ENCODE assay signal across 1 cellular context in the genomic region with DNA sequence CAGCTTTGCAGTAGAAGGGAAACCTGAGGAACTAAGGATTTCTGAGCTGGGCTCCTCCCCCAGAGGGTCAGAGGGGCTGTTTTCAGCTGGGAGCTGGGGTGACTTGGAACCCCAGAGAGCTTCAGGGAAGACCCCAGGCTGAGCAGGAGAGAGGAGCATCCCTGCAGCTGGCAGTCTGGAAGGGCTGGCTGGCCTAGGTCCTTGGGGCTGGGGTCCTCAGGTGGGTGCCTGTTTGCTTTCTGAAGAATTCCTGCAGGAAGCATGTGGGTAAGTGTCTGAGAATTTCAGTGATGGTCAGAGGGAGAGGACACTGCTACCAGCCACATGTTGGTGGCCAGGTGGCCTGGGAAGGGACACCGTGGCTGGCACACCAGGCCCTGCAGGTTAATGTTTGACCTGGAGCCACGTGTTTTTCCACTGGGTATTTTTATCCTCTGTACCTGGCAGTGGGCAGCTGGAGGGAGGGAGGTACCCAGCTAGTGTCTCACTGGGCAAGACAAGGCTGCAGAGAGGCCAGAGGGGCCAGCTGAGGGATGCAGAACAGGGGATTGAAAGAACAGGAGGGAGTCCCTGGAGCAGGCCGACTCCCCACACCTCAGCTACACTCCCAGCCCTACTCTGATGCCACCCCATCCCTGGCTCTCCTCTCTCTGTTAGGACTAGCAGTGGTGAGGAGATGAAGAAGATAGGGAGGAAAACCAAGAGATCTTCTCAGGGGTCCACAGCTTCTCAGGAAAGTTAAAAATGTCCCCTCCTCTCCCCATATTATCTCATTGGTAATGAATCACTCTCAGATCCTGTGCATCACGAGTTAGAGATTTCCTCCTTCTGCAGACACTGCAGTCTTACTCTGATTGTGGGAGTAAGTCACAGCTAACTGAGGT.
TF ChIP-seq lines count a peak whose summit lies in the region.

No MANE protein-coding gene starts in this region.

TF ChIP-seq in HepG2, 621 proteins besides CTCF, POLR2A, EP300 and RAD21 (continued from another document and continues in another):
- TF ChIP-seq, protein P1, sequence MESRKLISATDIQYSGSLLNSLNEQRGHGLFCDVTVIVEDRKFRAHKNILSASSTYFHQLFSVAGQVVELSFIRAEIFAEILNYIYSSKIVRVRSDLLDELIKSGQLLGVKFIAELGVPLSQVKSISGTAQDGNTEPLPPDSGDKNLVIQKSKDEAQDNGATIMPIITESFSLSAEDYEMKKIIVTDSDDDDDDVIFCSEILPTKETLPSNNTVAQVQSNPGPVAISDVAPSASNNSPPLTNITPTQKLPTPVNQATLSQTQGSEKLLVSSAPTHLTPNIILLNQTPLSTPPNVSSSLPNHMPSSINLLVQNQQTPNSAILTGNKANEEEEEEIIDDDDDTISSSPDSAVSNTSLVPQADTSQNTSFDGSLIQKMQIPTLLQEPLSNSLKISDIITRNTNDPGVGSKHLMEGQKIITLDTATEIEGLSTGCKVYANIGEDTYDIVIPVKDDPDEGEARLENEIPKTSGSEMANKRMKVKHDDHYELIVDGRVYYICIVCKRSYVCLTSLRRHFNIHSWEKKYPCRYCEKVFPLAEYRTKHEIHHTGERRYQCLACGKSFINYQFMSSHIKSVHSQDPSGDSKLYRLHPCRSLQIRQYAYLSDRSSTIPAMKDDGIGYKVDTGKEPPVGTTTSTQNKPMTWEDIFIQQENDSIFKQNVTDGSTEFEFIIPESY (CRISPR knock-in tag; IDR thresholded peaks at IDR 0.05) = no peak
- TF ChIP-seq HIVEP1 (CRISPR knock-in tag; IDR thresholded peaks at IDR 0.05) (no peak), SMAD3 (CRISPR knock-in tag; IDR thresholded peaks at IDR 0.05) (no peak), SIX1 (CRISPR knock-in tag; IDR thresholded peaks at IDR 0.05; ENCODE audit: borderline replicate concordance) (no peak), ZNF317 (CRISPR knock-in tag; IDR thresholded peaks at IDR 0.05) (no peak), ZKSCAN8 (CRISPR knock-in tag; IDR thresholded peaks at IDR 0.05; ENCODE audit: borderline replicate concordance) (no peak), KAT7 (CRISPR knock-in tag; IDR thresholded peaks at IDR 0.05; ENCODE audit: borderline replicate concordance) (no peak), ZNF816 (CRISPR knock-in tag; IDR thresholded peaks at IDR 0.05; ENCODE audit: borderline replicate concordance) (no peak), ZNF547 (CRISPR knock-in tag; IDR thresholded peaks at IDR 0.05) (no peak), ZNF782 (CRISPR knock-in tag; IDR thresholded peaks at IDR 0.05; ENCODE audit: borderline replicate concordance) (peak; percentile 63), ZNF549 (CRISPR knock-in tag; IDR thresholded peaks at IDR 0.05) (no peak), ZNF296 (CRISPR knock-in tag; conservative IDR thresholded peaks at IDR 0.05) (no peak), ZNF768 (CRISPR knock-in tag; IDR thresholded peaks at IDR 0.05) (no peak), ZFP90 (CRISPR knock-in tag; IDR thresholded peaks at IDR 0.05; ENCODE audit: borderline replicate concordance) (no peak), ZNF331 (CRISPR knock-in tag; IDR thresholded peaks at IDR 0.05) (no peak), ZFAT (CRISPR knock-in tag; conservative IDR thresholded peaks at IDR 0.05) (no peak), CENPT (CRISPR knock-in tag; IDR thresholded peaks at IDR 0.05; ENCODE audit: low read depth) (no peak), DNMT1 (CRISPR knock-in tag; IDR thresholded peaks at IDR 0.05) (peak; percentile 58; the same call in 1 of the 2 replicates), ZNF354B (CRISPR knock-in tag; IDR thresholded peaks at IDR 0.05) (no peak), ZNF326 (CRISPR knock-in tag; IDR thresholded peaks at IDR 0.05; ENCODE audit: borderline replicate concordance) (no peak)
- TF ChIP-seq, protein P2, sequence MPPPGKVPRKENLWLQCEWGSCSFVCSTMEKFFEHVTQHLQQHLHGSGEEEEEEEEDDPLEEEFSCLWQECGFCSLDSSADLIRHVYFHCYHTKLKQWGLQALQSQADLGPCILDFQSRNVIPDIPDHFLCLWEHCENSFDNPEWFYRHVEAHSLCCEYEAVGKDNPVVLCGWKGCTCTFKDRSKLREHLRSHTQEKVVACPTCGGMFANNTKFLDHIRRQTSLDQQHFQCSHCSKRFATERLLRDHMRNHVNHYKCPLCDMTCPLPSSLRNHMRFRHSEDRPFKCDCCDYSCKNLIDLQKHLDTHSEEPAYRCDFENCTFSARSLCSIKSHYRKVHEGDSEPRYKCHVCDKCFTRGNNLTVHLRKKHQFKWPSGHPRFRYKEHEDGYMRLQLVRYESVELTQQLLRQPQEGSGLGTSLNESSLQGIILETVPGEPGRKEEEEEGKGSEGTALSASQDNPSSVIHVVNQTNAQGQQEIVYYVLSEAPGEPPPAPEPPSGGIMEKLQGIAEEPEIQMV (CRISPR knock-in tag; IDR thresholded peaks at IDR 0.05; ENCODE audit: low read depth) = no peak
- TF ChIP-seq, protein P3, sequence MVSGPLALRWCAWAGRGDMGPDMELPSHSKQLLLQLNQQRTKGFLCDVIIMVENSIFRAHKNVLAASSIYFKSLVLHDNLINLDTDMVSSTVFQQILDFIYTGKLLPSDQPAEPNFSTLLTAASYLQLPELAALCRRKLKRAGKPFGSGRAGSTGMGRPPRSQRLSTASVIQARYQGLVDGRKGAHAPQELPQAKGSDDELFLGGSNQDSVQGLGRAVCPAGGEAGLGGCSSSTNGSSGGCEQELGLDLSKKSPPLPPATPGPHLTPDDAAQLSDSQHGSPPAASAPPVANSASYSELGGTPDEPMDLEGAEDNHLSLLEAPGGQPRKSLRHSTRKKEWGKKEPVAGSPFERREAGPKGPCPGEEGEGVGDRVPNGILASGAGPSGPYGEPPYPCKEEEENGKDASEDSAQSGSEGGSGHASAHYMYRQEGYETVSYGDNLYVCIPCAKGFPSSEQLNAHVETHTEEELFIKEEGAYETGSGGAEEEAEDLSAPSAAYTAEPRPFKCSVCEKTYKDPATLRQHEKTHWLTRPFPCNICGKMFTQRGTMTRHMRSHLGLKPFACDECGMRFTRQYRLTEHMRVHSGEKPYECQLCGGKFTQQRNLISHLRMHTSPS (CRISPR knock-in tag; IDR thresholded peaks at IDR 0.05; ENCODE audit: low read depth) = peak; percentile 94
- TF ChIP-seq, protein P4, sequence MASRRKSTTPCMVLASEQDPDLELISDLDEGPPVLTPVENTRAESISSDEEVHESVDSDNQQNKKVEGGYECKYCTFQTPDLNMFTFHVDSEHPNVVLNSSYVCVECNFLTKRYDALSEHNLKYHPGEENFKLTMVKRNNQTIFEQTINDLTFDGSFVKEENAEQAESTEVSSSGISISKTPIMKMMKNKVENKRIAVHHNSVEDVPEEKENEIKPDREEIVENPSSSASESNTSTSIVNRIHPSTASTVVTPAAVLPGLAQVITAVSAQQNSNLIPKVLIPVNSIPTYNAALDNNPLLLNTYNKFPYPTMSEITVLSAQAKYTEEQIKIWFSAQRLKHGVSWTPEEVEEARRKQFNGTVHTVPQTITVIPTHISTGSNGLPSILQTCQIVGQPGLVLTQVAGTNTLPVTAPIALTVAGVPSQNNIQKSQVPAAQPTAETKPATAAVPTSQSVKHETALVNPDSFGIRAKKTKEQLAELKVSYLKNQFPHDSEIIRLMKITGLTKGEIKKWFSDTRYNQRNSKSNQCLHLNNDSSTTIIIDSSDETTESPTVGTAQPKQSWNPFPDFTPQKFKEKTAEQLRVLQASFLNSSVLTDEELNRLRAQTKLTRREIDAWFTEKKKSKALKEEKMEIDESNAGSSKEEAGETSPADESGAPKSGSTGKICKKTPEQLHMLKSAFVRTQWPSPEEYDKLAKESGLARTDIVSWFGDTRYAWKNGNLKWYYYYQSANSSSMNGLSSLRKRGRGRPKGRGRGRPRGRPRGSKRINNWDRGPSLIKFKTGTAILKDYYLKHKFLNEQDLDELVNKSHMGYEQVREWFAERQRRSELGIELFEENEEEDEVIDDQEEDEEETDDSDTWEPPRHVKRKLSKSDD (CRISPR knock-in tag; IDR thresholded peaks at IDR 0.05; ENCODE audit: low read depth) = peak; percentile 33; the same call in 1 of the 2 replicates
- TF ChIP-seq, protein P5, sequence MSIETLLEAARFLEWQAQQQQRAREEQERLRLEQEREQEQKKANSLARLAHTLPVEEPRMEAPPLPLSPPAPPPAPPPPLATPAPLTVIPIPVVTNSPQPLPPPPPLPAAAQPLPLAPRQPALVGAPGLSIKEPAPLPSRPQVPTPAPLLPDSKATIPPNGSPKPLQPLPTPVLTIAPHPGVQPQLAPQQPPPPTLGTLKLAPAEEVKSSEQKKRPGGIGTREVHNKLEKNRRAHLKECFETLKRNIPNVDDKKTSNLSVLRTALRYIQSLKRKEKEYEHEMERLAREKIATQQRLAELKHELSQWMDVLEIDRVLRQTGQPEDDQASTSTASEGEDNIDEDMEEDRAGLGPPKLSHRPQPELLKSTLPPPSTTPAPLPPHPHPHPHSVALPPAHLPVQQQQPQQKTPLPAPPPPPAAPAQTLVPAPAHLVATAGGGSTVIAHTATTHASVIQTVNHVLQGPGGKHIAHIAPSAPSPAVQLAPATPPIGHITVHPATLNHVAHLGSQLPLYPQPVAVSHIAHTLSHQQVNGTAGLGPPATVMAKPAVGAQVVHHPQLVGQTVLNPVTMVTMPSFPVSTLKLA (IDR thresholded peaks at IDR 0.05) = 0 out of 2 replicates have a peak, but pooled peaks have one; percentile 37
- TF ChIP-seq, protein P6, sequence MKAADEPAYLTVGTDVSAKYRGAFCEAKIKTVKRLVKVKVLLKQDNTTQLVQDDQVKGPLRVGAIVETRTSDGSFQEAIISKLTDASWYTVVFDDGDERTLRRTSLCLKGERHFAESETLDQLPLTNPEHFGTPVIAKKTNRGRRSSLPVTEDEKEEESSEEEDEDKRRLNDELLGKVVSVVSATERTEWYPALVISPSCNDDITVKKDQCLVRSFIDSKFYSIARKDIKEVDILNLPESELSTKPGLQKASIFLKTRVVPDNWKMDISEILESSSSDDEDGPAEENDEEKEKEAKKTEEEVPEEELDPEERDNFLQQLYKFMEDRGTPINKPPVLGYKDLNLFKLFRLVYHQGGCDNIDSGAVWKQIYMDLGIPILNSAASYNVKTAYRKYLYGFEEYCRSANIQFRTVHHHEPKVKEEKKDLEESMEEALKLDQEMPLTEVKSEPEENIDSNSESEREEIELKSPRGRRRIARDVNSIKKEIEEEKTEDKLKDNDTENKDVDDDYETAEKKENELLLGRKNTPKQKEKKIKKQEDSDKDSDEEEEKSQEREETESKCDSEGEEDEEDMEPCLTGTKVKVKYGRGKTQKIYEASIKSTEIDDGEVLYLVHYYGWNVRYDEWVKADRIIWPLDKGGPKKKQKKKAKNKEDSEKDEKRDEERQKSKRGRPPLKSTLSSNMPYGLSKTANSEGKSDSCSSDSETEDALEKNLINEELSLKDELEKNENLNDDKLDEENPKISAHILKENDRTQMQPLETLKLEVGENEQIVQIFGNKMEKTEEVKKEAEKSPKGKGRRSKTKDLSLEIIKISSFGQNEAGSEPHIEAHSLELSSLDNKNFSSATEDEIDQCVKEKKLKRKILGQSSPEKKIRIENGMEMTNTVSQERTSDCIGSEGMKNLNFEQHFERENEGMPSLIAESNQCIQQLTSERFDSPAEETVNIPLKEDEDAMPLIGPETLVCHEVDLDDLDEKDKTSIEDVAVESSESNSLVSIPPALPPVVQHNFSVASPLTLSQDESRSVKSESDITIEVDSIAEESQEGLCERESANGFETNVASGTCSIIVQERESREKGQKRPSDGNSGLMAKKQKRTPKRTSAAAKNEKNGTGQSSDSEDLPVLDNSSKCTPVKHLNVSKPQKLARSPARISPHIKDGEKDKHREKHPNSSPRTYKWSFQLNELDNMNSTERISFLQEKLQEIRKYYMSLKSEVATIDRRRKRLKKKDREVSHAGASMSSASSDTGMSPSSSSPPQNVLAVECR (CRISPR knock-in tag; IDR thresholded peaks at IDR 0.05; ENCODE audit: borderline replicate concordance) = no peak
- TF ChIP-seq, protein P7, sequence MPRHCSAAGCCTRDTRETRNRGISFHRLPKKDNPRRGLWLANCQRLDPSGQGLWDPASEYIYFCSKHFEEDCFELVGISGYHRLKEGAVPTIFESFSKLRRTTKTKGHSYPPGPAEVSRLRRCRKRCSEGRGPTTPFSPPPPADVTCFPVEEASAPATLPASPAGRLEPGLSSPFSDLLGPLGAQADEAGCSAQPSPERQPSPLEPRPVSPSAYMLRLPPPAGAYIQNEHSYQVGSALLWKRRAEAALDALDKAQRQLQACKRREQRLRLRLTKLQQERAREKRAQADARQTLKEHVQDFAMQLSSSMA (CRISPR knock-in tag; IDR thresholded peaks at IDR 0.05) = no peak
- TF ChIP-seq, protein P8, sequence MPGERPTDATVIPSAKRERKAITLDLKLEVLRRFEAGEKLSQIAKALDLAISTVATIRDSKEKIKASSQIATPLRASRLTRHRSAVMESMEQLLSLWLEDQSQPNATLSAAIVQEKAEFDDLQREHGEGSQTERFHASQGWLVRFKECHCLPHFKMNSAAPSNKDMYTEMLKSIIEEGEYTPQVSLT (CRISPR knock-in tag; IDR thresholded peaks at IDR 0.05; ENCODE audit: borderline replicate concordance, low read depth) = no peak
- TF ChIP-seq, protein P9, sequence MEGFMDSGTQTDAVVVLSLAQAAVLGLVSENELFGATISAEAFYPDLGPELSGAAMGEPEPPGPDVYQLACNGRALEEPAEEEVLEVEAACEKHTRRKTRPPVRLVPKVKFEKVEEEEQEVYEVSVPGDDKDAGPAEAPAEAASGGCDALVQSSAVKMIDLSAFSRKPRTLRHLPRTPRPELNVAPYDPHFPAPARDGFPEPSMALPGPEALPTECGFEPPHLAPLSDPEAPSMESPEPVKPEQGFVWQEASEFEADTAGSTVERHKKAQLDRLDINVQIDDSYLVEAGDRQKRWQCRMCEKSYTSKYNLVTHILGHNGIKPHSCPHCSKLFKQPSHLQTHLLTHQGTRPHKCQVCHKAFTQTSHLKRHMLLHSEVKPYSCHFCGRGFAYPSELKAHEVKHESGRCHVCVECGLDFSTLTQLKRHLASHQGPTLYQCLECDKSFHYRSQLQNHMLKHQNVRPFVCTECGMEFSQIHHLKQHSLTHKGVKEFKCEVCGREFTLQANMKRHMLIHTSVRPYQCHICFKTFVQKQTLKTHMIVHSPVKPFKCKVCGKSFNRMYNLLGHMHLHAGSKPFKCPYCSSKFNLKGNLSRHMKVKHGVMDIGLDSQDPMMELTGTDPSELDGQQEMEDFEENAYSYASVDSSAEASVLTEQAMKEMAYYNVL (CRISPR knock-in tag; IDR thresholded peaks at IDR 0.05; ENCODE audit: borderline replicate concordance) = no peak
- TF ChIP-seq, protein P10, sequence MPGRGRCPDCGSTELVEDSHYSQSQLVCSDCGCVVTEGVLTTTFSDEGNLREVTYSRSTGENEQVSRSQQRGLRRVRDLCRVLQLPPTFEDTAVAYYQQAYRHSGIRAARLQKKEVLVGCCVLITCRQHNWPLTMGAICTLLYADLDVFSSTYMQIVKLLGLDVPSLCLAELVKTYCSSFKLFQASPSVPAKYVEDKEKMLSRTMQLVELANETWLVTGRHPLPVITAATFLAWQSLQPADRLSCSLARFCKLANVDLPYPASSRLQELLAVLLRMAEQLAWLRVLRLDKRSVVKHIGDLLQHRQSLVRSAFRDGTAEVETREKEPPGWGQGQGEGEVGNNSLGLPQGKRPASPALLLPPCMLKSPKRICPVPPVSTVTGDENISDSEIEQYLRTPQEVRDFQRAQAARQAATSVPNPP (CRISPR knock-in tag; IDR thresholded peaks at IDR 0.05) = no peak
- TF ChIP-seq, protein P11, sequence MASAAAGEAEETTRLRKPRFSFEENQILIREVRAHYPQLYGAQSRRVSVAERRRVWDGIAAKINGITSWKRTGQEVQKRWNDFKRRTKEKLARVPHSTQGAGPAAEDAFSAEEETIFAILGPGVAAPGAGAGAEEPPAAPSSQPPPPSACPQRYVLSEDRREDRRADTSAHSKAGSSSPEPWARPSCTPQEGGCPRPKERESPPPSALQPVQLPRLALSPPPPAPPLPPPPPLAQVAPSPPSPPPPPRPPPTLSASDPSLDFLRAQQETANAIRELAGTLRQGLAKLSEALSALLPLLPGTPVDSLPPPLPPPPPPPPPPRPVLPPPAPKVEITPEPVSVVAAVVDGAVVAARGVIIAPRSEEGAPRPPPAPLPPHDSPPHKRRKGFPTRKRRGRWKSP (CRISPR knock-in tag; IDR thresholded peaks at IDR 0.05) = 0 out of 2 replicates have a peak, but pooled peaks have one; percentile 46
